Comparison of ENCODE assay signal across 7 cellular contexts in genomic region chr3:75362086-75362784, GRCh38.
DNase-seq lines count a peak whose midpoint lies in the region; ATAC-seq, FAIRE-seq and TF ChIP-seq lines count a peak whose summit lies in the region.
"Not testable (repeated sequence)": the region's sequence is repeated elsewhere in the genome, so short reads cannot be mapped to it uniquely, and the experiment has no call there.

No MANE protein-coding gene starts in this region.

- H4K20me1 ChIP-seq in H1 (replicated peaks in 1 of 2; ENCODE audit: control insufficient read depth in 1 of 2, insufficient read depth in 2 of 2, low read length in 2 of 2); neural progenitor cell (ENCODE audit: low read depth): not testable (repeated sequence)

- H3K79me1 ChIP-seq in H1 (ENCODE audit: low read depth, low read length) = not testable (repeated sequence)

- H4K91ac ChIP-seq in H1 (replicated peaks; ENCODE audit: insufficient read length, low read length) = not testable (repeated sequence)

- not testable (repeated sequence) for DNase-seq in GM13977 (ENCODE audit: low spot score); neural progenitor cell (ENCODE audit: low spot score)
- DNase-seq in NCI-H2196 (lab: John Stamatoyannopoulos, UW; ENCODE audit: unreplicated experiment) (peak; percentile 1), WTC11 (ENCODE audit: low spot score) (peak; percentile 65), H1 (ENCODE audit: low read depth in 1 of 2, low spot score in 2 of 2) (peak in 1 of 2 experiments; percentile 61)
- DNase-seq in activated T-cell treated with anti-CD3 and anti-CD28 coated beads, Interleukin-2, amount 50 U/mL, for 72 hours = peak; percentile 58 to 65
- peak in 2 of 3 experiments; percentile 5 to 48 for DNase-seq in stimulated activated CD4-positive, alpha-beta T cell treated with anti-CD3 and anti-CD28 coated beads, TNF-alpha, amount 100 ng/mL, for 24 hours (ENCODE audit: low read depth in 3 of 3)

- H3K23me2 ChIP-seq in H1 (ENCODE audit: low read depth, low read length) = not testable (repeated sequence)

- H3K4ac ChIP-seq in H1 (replicated peaks; ENCODE audit: insufficient read length, low read depth, low read length) = not testable (repeated sequence)

- in situ Hi-C loops in GM13977 (cut with MboI; ENCODE audit: low pct_unique_long_range_greater_than_20kb, low sequenced_read_pairs, unreplicated experiment) = not testable (repeated sequence)

- H2BK5ac ChIP-seq in H1 (ENCODE audit: low read depth, low read length) = not testable (repeated sequence)

- not testable (repeated sequence) for H4K8ac ChIP-seq in H1 (ENCODE audit: extremely low read depth, insufficient read depth, low read length)

- H3K9ac ChIP-seq in H1 (replicated peaks in 1 of 4; ENCODE audit: extremely low read depth in 1 of 4, low read depth in 3 of 4, low read length in 3 of 4); neural progenitor cell: not testable (repeated sequence)

- not testable (repeated sequence) for H3F3A ChIP-seq in neural progenitor cell (ENCODE audit: low read depth)

- not testable (repeated sequence) for H3K4me3 Mint-ChIP-seq in WTC11; activated T-cell treated with anti-CD3 and anti-CD28 coated beads, Interleukin-2, amount 50 U/mL, for 72 hours; neural progenitor cell

- H2BK12ac ChIP-seq in H1 (ENCODE audit: low read depth, low read length) = not testable (repeated sequence)

- FAIRE-seq in H1 (lab: Jason Lieb, UNC) = not testable (repeated sequence)

- POLR2A ChIA-PET in WTC11 (lab: Charles Lee); H1 (lab: Charles Lee; ENCODE audit: partially characterized antibody): not testable (repeated sequence)

- H2AK5ac ChIP-seq in H1 (ENCODE audit: low read depth, low read length) = not testable (repeated sequence)

- H3K79me2 ChIP-seq in H1 (ENCODE audit: control insufficient read depth in 1 of 2, insufficient read depth in 2 of 2, low read length in 2 of 2); neural progenitor cell (ENCODE audit: low read depth): not testable (repeated sequence)

- not testable (repeated sequence) for H3K23ac ChIP-seq in H1 (ENCODE audit: insufficient read length)

- not testable (repeated sequence) for TF ChIP-seq EP300 in H1 (IDR thresholded peaks at IDR 0.05; ENCODE audit: borderline replicate concordance in 1 of 2, low read depth in 2 of 2, low read length in 2 of 2)

- not testable (repeated sequence) for H2BK20ac ChIP-seq in H1 (ENCODE audit: low read length)

- H3K18ac ChIP-seq in H1 (ENCODE audit: extremely low read depth, low read length) = not testable (repeated sequence)

- 72% methylated on average over 14 of the region's 16 CpGs; no CpG with 5 or more reads in 1 of the 2 experiments for WGBS in H1 (ENCODE audit: extremely low coverage in 1 of 2, insufficient coverage in 1 of 2, insufficient read length in 1 of 2, insufficient replicate concordance in 2 of 2, low coverage in 1 of 2, low lambda C conversion rate in 2 of 2, missing lambda C conversion rate in 1 of 2), 2 experiments

- H3K4me1 ChIP-seq in H1 (replicated peaks in 1 of 4; ENCODE audit: control insufficient read depth in 3 of 4, insufficient read depth in 4 of 4, low read length in 3 of 4); neural progenitor cell: not testable (repeated sequence)

- H3K27ac Mint-ChIP-seq in WTC11; activated T-cell treated with anti-CD3 and anti-CD28 coated beads, Interleukin-2, amount 50 U/mL, for 72 hours; neural progenitor cell: not testable (repeated sequence)

- not testable (repeated sequence) for H3K27me3 Mint-ChIP-seq in WTC11 (ENCODE audit: low read depth); activated T-cell treated with anti-CD3 and anti-CD28 coated beads, Interleukin-2, amount 50 U/mL, for 72 hours (ENCODE audit: low read depth); neural progenitor cell (ENCODE audit: insufficient read depth, low read depth)

- not testable (repeated sequence) for H3K36me3 Mint-ChIP-seq in WTC11; activated T-cell treated with anti-CD3 and anti-CD28 coated beads, Interleukin-2, amount 50 U/mL, for 72 hours (ENCODE audit: insufficient read depth in 2 of 2); neural progenitor cell

- H3K27me3 ChIP-seq in H1 (replicated peaks in 1 of 4; ENCODE audit: control insufficient read depth in 3 of 4, extremely low read depth in 1 of 4, insufficient read depth in 3 of 4, low read length in 3 of 4); neural progenitor cell: not testable (repeated sequence)

- H3K9me3 Mint-ChIP-seq in WTC11; activated T-cell treated with anti-CD3 and anti-CD28 coated beads, Interleukin-2, amount 50 U/mL, for 72 hours; neural progenitor cell: not testable (repeated sequence)

- H3K56ac ChIP-seq in H1 (replicated peaks; ENCODE audit: insufficient read length, low read depth, low read length) = not testable (repeated sequence)

- peak; percentile 44 to 47 for TF ChIP-seq RAD21 in H1 (IDR thresholded peaks at IDR 0.05 in 1 of 2, conservative IDR thresholded peaks at IDR 0.05 in 1 of 2; ENCODE audit: low read depth in 2 of 2, low read length in 2 of 2)

- H3K9me3 ChIP-seq in H1 (ENCODE audit: insufficient read depth in 2 of 2, low read depth in 1 of 2, low read length in 1 of 2); neural progenitor cell (ENCODE audit: low read depth): not testable (repeated sequence)

- H2BK120ac ChIP-seq in H1 (replicated peaks; ENCODE audit: low read depth, low read length) = not testable (repeated sequence)

- CTCF ChIA-PET in WTC11 (lab: Charles Lee) = interaction anchor here (0.7 to 1.3 kb wide), 5 partner anchors 47 to 107 kb away, joined by 3 to 7 read pairs (median 4); no protein-coding TSS in a partner anchor
- CTCF ChIA-PET in H1 (lab: Charles Lee; ENCODE audit: partially characterized antibody) = interaction anchor here (0.7 to 3.1 kb wide), 14 partner anchors 17 to 189 kb away, joined by 3 to 16 read pairs (median 4); no protein-coding TSS in a partner anchor

- not testable (repeated sequence) for H3K4me2 ChIP-seq in H1 (ENCODE audit: insufficient read depth in 1 of 2, low read depth in 2 of 2, low read length in 2 of 2); neural progenitor cell

- H2BK15ac ChIP-seq in H1 (ENCODE audit: low read length) = not testable (repeated sequence)

- not testable (repeated sequence) for H3K36me3 ChIP-seq in H1 (ENCODE audit: control insufficient read depth in 2 of 4, insufficient read depth in 4 of 4, low read length in 3 of 4); neural progenitor cell

- 0 out of 2 replicates have a peak overlapping the region, but pooled peaks have one; percentile 70 for H2AFZ ChIP-seq in H1 (ENCODE audit: low read length)
- not testable (repeated sequence) for H2AFZ ChIP-seq in neural progenitor cell (replicated peaks)

- H3K4me1 Mint-ChIP-seq in WTC11 = peaks cover 17% of the 10 kb centered on the region
- H3K4me1 Mint-ChIP-seq in activated T-cell treated with anti-CD3 and anti-CD28 coated beads, Interleukin-2, amount 50 U/mL, for 72 hours (ENCODE audit: low read depth); neural progenitor cell: not testable (repeated sequence)

- not testable (repeated sequence) for H4K5ac ChIP-seq in H1 (ENCODE audit: insufficient read length, low read depth, low read length)

- H3K27ac ChIP-seq in H1 (ENCODE audit: low read depth, low read length); neural progenitor cell: not testable (repeated sequence)

- TF ChIP-seq CTCF in GM13977 (IDR thresholded peaks at IDR 0.05; ENCODE audit: extremely low read depth, insufficient read depth, missing control alignments) (peak; percentile 36), H1 (IDR thresholded peaks at IDR 0.05; ENCODE audit: control extremely low read depth in 1 of 3, insufficient read depth in 1 of 3, low read depth in 1 of 3, low read length in 3 of 3) (peak in 2 of 3 experiments; percentile 44 to 45; a peak in 2 of 4 replicates), neural progenitor cell (IDR thresholded peaks at IDR 0.05) (peak; percentile 41)
- TF ChIP-seq CTCF in WTC11 (IDR thresholded peaks at IDR 0.05) = not testable (repeated sequence)

- not testable (repeated sequence) for H3K14ac ChIP-seq in H1 (ENCODE audit: insufficient read length)

- TF ChIP-seq POLR2A in H1 (IDR thresholded peaks at IDR 0.05; ENCODE audit: control extremely low read depth in 1 of 2, low read depth in 2 of 2, low read length in 2 of 2) = not testable (repeated sequence)

- not testable (repeated sequence) for ATAC-seq in WTC11; activated T-cell treated with anti-CD3 and anti-CD28 coated beads, Interleukin-2, amount 50 U/mL, for 72 hours (replicated peaks in 1 of 2)

- not testable (repeated sequence) for H3K4me3 ChIP-seq in H1 (ENCODE audit: extremely low read depth in 1 of 4, insufficient read depth in 2 of 4, low read depth in 3 of 4, low read length in 4 of 4); neural progenitor cell
